Comparison of ENCODE assay signal across 1 cellular context in genomic region chr12:14766020-14766419, GRCh38.
TF ChIP-seq lines count a peak whose summit lies in the region.

No MANE protein-coding gene starts in this region.

TF ChIP-seq in H1, 55 proteins besides CTCF, POLR2A, EP300 and RAD21:
- TF ChIP-seq POLR2AphosphoS5 (IDR thresholded peaks at IDR 0.05; ENCODE audit: low read depth, low read length) = peak; percentile 70
TF ChIP-seq in H1: peak in this region for 1; not testable (repeated sequence) for 54.
